ENCODE assay signal across 26 cellular contexts in the genomic region with DNA sequence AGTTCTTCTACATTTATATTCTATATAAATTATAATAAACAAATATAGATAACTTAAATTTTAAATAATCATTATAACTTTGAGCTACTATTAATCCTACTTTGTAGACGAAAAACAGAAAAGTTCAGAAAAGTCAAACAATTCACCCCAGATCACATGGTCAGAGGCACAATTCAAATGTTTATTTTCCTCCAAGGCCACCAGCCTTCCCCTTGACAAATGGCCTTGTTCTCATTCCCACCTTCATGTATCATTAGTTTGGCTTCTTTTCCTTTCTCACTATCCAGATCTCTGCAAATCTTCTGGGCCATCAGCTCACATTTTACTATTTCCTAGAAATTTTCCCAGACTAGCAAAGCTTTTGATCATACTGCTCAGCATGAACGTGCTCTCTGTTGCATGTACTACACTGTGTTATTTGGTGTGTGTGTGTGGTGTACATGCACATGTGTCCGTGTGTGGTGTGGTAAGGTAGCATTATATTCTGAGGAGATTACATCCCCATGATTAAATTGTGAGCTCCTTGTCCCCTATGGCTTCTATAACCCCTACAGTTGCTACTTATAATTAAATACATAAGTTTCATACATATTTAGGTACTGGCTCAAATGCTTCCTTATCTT.
"Had no signal": no experiment of that assay in that cellular context is flagged by ENCODE, and none has a peak within 500 bp of the region (broad histone marks: within the 10 kb centered on the region; RNA-seq: fewer than 3 reads in every experiment).

No MANE protein-coding gene starts in this region.

- H3K27me3 Mint-ChIP-seq: activated CD4-positive, alpha-beta T cell treated with anti-CD3 and anti-CD28 coated beads for 36 hours; activated CD8-positive, alpha-beta T cell treated with anti-CD3 and anti-CD28 coated beads for 36 hours; activated naive CD4-positive, alpha-beta T cell treated with anti-CD3 and anti-CD28 coated beads, Interleukin-2, amount 50 U/mL, for 24 hours; T-helper 17 cell had no signal

- H3K27ac Mint-ChIP-seq: activated CD4-positive, alpha-beta T cell treated with anti-CD3 and anti-CD28 coated beads for 36 hours; activated CD8-positive, alpha-beta T cell treated with anti-CD3 and anti-CD28 coated beads for 36 hours; activated naive CD4-positive, alpha-beta T cell treated with anti-CD3 and anti-CD28 coated beads, Interleukin-2, amount 50 U/mL, for 24 hours; T-helper 17 cell had no signal

- DNase-seq: activated CD4-positive, alpha-beta T cell treated with anti-CD3 and anti-CD28 coated beads for 36 hours; activated CD4-positive, alpha-beta T cell treated with anti-CD3 and anti-CD28 coated beads, Interleukin-2, amount 50 U/mL, for 1 hour; activated CD4-positive, CD25-positive, alpha-beta regulatory T cell; activated CD8-positive, alpha-beta memory T cell treated with anti-CD3 and anti-CD28 coated beads, Interleukin-2, amount 50 U/mL, for 4 hours; activated CD8-positive, alpha-beta T cell treated with anti-CD3 and anti-CD28 coated beads for 36 hours; activated effector memory CD4-positive, alpha-beta T cell treated with Interleukin-2 at 50 U/mL for 16 hours; activated naive CD4-positive, alpha-beta T cell; caudate nucleus; Kasumi-1; KBM-7; NCI-H1092; NCI-H1694; NCI-H2029; NCI-H2107; NCI-H2171 treated with DMSO at 0.1 percent for 48 hours; NCI-H226; NCI-H526 treated with DMSO at 0.1 percent for 48 hours; NCI-H82; Right ventricle myocardium superior; SJCRH30; SK-N-SH; SW 1271; T-helper 17 cell had no signal

- H3K27me3 ChIP-seq: SJCRH30 had no signal

- H3K36me3 Mint-ChIP-seq: activated naive CD4-positive, alpha-beta T cell treated with anti-CD3 and anti-CD28 coated beads, Interleukin-2, amount 50 U/mL, for 24 hours had no signal

- H3K9me3 Mint-ChIP-seq: activated CD8-positive, alpha-beta T cell treated with anti-CD3 and anti-CD28 coated beads for 36 hours; activated naive CD4-positive, alpha-beta T cell treated with anti-CD3 and anti-CD28 coated beads, Interleukin-2, amount 50 U/mL, for 24 hours had no signal

- H3K4me1 Mint-ChIP-seq: activated naive CD4-positive, alpha-beta T cell treated with anti-CD3 and anti-CD28 coated beads, Interleukin-2, amount 50 U/mL, for 24 hours; T-helper 17 cell had no signal

- H3K9me3 ChIP-seq: SJCRH30, SK-N-SH had no signal

- H3K4me3 ChIP-seq: SJCRH30 had no signal

- H3K4me3 Mint-ChIP-seq: activated CD4-positive, alpha-beta T cell treated with anti-CD3 and anti-CD28 coated beads for 36 hours; activated CD8-positive, alpha-beta T cell treated with anti-CD3 and anti-CD28 coated beads for 36 hours; activated naive CD4-positive, alpha-beta T cell treated with anti-CD3 and anti-CD28 coated beads, Interleukin-2, amount 50 U/mL, for 24 hours; T-helper 17 cell had no signal

- ATAC-seq: activated CD4-positive, alpha-beta T cell treated with anti-CD3 and anti-CD28 coated beads for 36 hours; activated CD8-positive, alpha-beta T cell treated with anti-CD3 and anti-CD28 coated beads for 36 hours; Panc1; T-helper 17 cell had no signal

- H3K27ac ChIP-seq: SJCRH30, VCaP had no signal
